ENCODE assay signal across 2 cellular contexts in genomic region chr17:32555611-32556310, GRCh38.
TF ChIP-seq lines count a peak whose summit lies in the region.

No MANE protein-coding gene starts in this region.

TF ChIP-seq in HEK293, 187 proteins besides CTCF, POLR2A, EP300 and RAD21:
- TF ChIP-seq, protein P1, sequence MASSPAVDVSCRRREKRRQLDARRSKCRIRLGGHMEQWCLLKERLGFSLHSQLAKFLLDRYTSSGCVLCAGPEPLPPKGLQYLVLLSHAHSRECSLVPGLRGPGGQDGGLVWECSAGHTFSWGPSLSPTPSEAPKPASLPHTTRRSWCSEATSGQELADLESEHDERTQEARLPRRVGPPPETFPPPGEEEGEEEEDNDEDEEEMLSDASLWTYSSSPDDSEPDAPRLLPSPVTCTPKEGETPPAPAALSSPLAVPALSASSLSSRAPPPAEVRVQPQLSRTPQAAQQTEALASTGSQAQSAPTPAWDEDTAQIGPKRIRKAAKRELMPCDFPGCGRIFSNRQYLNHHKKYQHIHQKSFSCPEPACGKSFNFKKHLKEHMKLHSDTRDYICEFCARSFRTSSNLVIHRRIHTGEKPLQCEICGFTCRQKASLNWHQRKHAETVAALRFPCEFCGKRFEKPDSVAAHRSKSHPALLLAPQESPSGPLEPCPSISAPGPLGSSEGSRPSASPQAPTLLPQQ (tag by site-specific recombination; IDR thresholded peaks at IDR 0.05): no peak
- no peak for TF ChIP-seq ZNF404 (tag by site-specific recombination; IDR thresholded peaks at IDR 0.05)
- TF ChIP-seq ZNF623 (tag by site-specific recombination; IDR thresholded peaks at IDR 0.05): peak; percentile 89

TF ChIP-seq in H1, 55 proteins besides CTCF, POLR2A, EP300 and RAD21:
- TF ChIP-seq RFX5 (IDR thresholded peaks at IDR 0.05; ENCODE audit: borderline replicate concordance, low read depth, low read length): no peak
- no peak for TF ChIP-seq USF2 (IDR thresholded peaks at IDR 0.05; ENCODE audit: low read length)
- TF ChIP-seq EZH2 (IDR thresholded peaks at IDR 0.05; ENCODE audit: low read depth, low read length, severe bottlenecking): no peak
- TF ChIP-seq NRF1 (IDR thresholded peaks at IDR 0.05; ENCODE audit: low read depth, low read length): no peak
- TF ChIP-seq SP1 (IDR thresholded peaks at IDR 0.05; ENCODE audit: low read depth, low read length): no peak
- peak; percentile 75; the same call in 1 of the 2 replicates for TF ChIP-seq KDM1A (IDR thresholded peaks at IDR 0.05; ENCODE audit: borderline replicate concordance, low read length)
- TF ChIP-seq HDAC2 (IDR thresholded peaks at IDR 0.05; ENCODE audit: borderline replicate concordance in 1 of 2, low read depth in 2 of 2, low read length in 2 of 2): no peak
- TF ChIP-seq CHD2 (IDR thresholded peaks at IDR 0.05; ENCODE audit: low read length): no peak
- TF ChIP-seq CEBPB (IDR thresholded peaks at IDR 0.05; ENCODE audit: low read depth, low read length): no peak
